ENCODE assay signal across 1 cellular context in the genomic region with DNA sequence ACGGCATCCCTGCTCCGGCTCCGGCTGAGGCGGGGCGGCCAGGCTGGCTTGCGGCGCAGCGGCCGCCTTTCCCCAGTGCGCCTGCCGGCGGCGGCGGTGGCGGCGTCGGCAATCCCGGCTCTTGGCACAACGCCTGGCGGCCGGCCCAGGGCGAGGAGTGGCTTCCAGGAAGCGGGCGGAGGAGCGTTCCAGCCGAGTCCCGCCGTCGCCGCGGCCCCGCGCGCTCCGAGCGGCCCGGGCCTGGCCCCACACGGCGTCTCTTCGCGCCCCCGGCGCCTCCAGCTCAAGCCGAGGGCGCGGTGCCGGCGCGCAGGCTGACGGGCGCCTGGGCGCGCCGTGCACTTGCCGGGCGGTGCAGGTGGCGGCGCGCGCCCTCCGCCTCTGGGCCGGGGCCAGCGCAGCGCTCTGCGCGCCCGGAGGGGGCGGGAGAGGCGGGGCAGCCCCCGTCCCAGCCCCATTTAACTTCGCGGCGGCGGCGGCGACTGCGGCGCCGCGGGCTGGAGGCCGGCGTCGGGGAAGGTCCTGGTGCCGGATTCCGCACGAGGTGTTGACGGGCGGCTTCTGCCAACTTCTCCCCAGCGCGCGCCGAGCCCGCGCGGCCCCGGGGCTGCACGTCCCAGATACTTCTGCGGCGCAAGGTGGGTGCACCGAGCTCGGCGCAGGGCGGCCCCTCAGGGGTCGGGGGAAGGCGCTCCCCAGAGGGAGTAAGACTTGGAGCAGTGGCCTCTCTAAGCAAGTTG.
TF ChIP-seq lines count a peak whose summit lies in the region.

A gene with protein sequence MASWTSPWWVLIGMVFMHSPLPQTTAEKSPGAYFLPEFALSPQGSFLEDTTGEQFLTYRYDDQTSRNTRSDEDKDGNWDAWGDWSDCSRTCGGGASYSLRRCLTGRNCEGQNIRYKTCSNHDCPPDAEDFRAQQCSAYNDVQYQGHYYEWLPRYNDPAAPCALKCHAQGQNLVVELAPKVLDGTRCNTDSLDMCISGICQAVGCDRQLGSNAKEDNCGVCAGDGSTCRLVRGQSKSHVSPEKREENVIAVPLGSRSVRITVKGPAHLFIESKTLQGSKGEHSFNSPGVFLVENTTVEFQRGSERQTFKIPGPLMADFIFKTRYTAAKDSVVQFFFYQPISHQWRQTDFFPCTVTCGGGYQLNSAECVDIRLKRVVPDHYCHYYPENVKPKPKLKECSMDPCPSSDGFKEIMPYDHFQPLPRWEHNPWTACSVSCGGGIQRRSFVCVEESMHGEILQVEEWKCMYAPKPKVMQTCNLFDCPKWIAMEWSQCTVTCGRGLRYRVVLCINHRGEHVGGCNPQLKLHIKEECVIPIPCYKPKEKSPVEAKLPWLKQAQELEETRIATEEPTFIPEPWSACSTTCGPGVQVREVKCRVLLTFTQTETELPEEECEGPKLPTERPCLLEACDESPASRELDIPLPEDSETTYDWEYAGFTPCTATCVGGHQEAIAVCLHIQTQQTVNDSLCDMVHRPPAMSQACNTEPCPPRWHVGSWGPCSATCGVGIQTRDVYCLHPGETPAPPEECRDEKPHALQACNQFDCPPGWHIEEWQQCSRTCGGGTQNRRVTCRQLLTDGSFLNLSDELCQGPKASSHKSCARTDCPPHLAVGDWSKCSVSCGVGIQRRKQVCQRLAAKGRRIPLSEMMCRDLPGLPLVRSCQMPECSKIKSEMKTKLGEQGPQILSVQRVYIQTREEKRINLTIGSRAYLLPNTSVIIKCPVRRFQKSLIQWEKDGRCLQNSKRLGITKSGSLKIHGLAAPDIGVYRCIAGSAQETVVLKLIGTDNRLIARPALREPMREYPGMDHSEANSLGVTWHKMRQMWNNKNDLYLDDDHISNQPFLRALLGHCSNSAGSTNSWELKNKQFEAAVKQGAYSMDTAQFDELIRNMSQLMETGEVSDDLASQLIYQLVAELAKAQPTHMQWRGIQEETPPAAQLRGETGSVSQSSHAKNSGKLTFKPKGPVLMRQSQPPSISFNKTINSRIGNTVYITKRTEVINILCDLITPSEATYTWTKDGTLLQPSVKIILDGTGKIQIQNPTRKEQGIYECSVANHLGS (N-terminal part only) (plus strand): TSS at position 485 of the 740 bp plus-strand sequence. CDS start 1,639 bp downstream, outside the sequence.

TF ChIP-seq in HEK293, 187 proteins besides CTCF, POLR2A, EP300 and RAD21 (continued from another document):
- TF ChIP-seq, protein P1, sequence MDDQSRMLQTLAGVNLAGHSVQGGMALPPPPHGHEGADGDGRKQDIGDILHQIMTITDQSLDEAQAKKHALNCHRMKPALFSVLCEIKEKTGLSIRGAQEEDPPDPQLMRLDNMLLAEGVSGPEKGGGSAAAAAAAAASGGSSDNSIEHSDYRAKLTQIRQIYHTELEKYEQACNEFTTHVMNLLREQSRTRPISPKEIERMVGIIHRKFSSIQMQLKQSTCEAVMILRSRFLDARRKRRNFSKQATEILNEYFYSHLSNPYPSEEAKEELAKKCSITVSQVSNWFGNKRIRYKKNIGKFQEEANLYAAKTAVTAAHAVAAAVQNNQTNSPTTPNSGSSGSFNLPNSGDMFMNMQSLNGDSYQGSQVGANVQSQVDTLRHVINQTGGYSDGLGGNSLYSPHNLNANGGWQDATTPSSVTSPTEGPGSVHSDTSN (CRISPR knock-in tag; IDR thresholded peaks at IDR 0.05): peak; percentile 8; the same call in 1 of the 2 replicates
- TF ChIP-seq, protein P2, sequence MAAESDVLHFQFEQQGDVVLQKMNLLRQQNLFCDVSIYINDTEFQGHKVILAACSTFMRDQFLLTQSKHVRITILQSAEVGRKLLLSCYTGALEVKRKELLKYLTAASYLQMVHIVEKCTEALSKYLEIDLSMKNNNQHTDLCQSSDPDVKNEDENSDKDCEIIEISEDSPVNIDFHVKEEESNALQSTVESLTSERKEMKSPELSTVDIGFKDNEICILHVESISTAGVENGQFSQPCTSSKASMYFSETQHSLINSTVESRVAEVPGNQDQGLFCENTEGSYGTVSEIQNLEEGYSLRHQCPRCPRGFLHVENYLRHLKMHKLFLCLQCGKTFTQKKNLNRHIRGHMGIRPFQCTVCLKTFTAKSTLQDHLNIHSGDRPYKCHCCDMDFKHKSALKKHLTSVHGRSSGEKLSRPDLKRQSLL (tag by site-specific recombination; IDR thresholded peaks at IDR 0.05): no peak
- TF ChIP-seq WT1 (tag by site-specific recombination; IDR thresholded peaks at IDR 0.05) (no peak), ZBTB17 (tag by site-specific recombination; IDR thresholded peaks at IDR 0.05) (no peak), ZNF335 (tag by site-specific recombination; conservative IDR thresholded peaks at IDR 0.05) (peak; percentile 51), ZBTB8A (tag by site-specific recombination; IDR thresholded peaks at IDR 0.05) (peak; percentile 40; the same call in 1 of the 2 replicates), BCL11B (tag by site-specific recombination; IDR thresholded peaks at IDR 0.05; ENCODE audit: low read depth) (no peak), ZSCAN30 (tag by site-specific recombination; IDR thresholded peaks at IDR 0.05) (peak; percentile 24; the same call in 1 of the 2 replicates)
